Comparison of ENCODE assay signal across 8 cellular contexts in the genomic region with DNA sequence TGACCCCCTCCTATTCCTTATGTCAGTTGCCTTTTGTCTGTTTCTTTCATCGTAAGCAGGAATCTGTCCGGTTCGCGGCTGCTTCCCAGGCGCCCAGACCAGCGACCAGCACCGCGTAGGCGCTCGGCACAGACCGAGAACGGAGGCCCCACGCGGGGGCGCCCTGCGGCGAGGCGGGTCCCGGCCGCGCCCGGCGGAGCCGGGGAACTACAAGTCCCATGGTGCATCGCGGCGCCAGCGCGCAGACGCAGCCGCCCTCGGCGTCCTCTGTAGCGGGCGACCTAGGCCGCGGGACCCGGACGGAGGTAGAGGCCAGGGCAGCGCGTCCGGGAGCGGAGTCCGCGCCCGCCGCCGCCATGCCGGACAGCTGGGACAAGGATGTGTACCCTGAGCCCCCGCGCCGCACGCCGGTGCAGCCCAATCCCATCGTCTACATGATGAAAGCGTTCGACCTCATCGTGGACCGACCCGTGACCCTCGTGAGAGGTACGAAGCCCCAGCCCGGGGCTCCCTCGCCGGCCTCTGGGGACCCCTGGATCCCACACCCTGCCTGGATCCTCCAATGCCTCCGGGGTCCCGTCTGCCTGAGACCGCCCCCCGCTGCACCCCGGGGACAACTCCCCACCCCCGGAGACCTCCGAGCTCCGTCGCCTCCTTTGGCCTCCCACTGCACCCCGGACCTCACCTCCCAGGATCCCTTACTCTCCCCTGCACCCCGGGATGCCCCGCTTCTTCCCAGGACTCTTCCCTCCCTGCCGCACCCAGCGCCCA. TPM values are rescaled to one million over a fixed set of nuclear protein-coding genes. Genes with fewer than 3 reads are reported as not detected.
DNase-seq lines count a peak whose midpoint lies in the region; ATAC-seq and TF ChIP-seq lines count a peak whose summit lies in the region.

A gene (plus strand): TSS at position 270 of the 771 bp plus-strand sequence. CDS start 87 bp downstream, at position 357.

- peaks cover 24% of the 10 kb centered on the region for H3K4me1 ChIP-seq in stomach smooth muscle (ENCODE audit: control insufficient read depth, insufficient read depth, low read length)

- intact Hi-C loops in activated T-helper 2 cell treated with anti-CD3 and anti-CD28 coated beads, Interferon-gamma antibody, Interleukin-2, Interleukin-4, amounts not matched to agents 10 μg/mL and 5 μg/mL and 100 μg/mL, durations not matched to agents 14 hours and 24 hours and 36 hours (cut with micrococcal nuclease), result loop anchor here (1.0 kb wide), 2 partner anchors 16 to 177 kb away; a partner anchor contains a TSS

- H3K27me3 ChIP-seq in neural cell (ENCODE audit: insufficient read depth, low read depth, low read length), result no peaks in the 10 kb centered on the region
- H3K27me3 ChIP-seq in stomach smooth muscle (ENCODE audit: control insufficient read depth in 1 of 2, insufficient read depth in 2 of 2, low read length in 2 of 2), result no peaks in the 10 kb centered on the region

- H3K27me3 Mint-ChIP-seq in activated T-helper 2 cell treated with anti-CD3 and anti-CD28 coated beads, Interferon-gamma antibody, Interleukin-2, Interleukin-4, amounts not matched to agents 10 μg/mL and 5 μg/mL and 100 μg/mL, durations not matched to agents 14 hours and 24 hours and 36 hours (ENCODE audit: low read depth), result no peaks in the 10 kb centered on the region

- ATAC-seq in GM21529 (IDR thresholded peaks at IDR 0.05; ENCODE audit: unreplicated experiment), result peak; percentile 74

- H3K36me3 Mint-ChIP-seq in activated T-helper 2 cell treated with anti-CD3 and anti-CD28 coated beads, Interferon-gamma antibody, Interleukin-2, Interleukin-4, amounts not matched to agents 10 μg/mL and 5 μg/mL and 100 μg/mL, durations not matched to agents 14 hours and 24 hours and 36 hours (ENCODE audit: low read depth), result peaks cover 47% of the 10 kb centered on the region

- peak; percentile 49 for TF ChIP-seq RAD21 in neural cell (conservative IDR thresholded peaks at IDR 0.05)

- H3K9me3 Mint-ChIP-seq in activated T-helper 2 cell treated with anti-CD3 and anti-CD28 coated beads, Interferon-gamma antibody, Interleukin-2, Interleukin-4, amounts not matched to agents 10 μg/mL and 5 μg/mL and 100 μg/mL, durations not matched to agents 14 hours and 24 hours and 36 hours, result no peaks in the 10 kb centered on the region

- peak within 1 kb of the TSS; percentile 95 for H3K4me3 Mint-ChIP-seq in activated T-helper 2 cell treated with anti-CD3 and anti-CD28 coated beads, Interferon-gamma antibody, Interleukin-2, Interleukin-4, amounts not matched to agents 10 μg/mL and 5 μg/mL and 100 μg/mL, durations not matched to agents 14 hours and 24 hours and 36 hours (ENCODE audit: low read depth)

- H2AFZ ChIP-seq in neural cell (ENCODE audit: low read depth, low read length), result peak within 1 kb of the TSS; percentile 80

- DNase-seq in DMS79 (lab: John Stamatoyannopoulos, UW) (peak; percentile 33), KBM-7 (peak; percentile 86), RPMI8226 (peak; percentile 97), fibroblast of the aortic adventitia (ENCODE audit: low read depth) (peak; percentile 89)
- peak; percentile 91 for DNase-seq in activated T-helper 2 cell treated with anti-CD3 and anti-CD28 coated beads, Interferon-gamma antibody, Interleukin-2, Interleukin-4, amounts not matched to agents 10 μg/mL and 5 μg/mL and 100 μg/mL, durations not matched to agents 14 hours and 24 hours and 36 hours (ENCODE audit: low spot score)

- H4K20me1 ChIP-seq in neural cell (ENCODE audit: insufficient read depth), result no peaks in the 10 kb centered on the region

- peaks cover 26% of the 10 kb centered on the region for H3K4me1 Mint-ChIP-seq in activated T-helper 2 cell treated with anti-CD3 and anti-CD28 coated beads, Interferon-gamma antibody, Interleukin-2, Interleukin-4, amounts not matched to agents 10 μg/mL and 5 μg/mL and 100 μg/mL, durations not matched to agents 14 hours and 24 hours and 36 hours (ENCODE audit: low read depth)

- H3K36me3 ChIP-seq in neural cell (ENCODE audit: insufficient read depth, low read length) (no peaks in the 10 kb centered on the region), stomach smooth muscle (ENCODE audit: control insufficient read depth in 2 of 2, insufficient read depth in 2 of 2, low read length in 2 of 2) (peaks cover 14 to 18% of the 10 kb centered on the region in 2 donors)

- in situ Hi-C loops in KBM-7 (cut with MboI; ENCODE audit: low pct_unique_long_range_greater_than_20kb, low sequenced_read_pairs), result no loop called here

- H3K9ac ChIP-seq in neural cell (ENCODE audit: low read length) (peak within 1 kb of the TSS; percentile 96), stomach smooth muscle (ENCODE audit: low read length in 2 of 2) (peak within 1 kb of the TSS; percentile 90)

- peak within 1 kb of the TSS; percentile 67 for H3K27ac ChIP-seq in neural cell (ENCODE audit: low read length)
- peak within 1 kb of the TSS; percentile 87 for H3K27ac ChIP-seq in stomach smooth muscle (ENCODE audit: low read length)

- peak within 1 kb of the TSS; percentile 89 for H3K27ac Mint-ChIP-seq in activated T-helper 2 cell treated with anti-CD3 and anti-CD28 coated beads, Interferon-gamma antibody, Interleukin-2, Interleukin-4, amounts not matched to agents 10 μg/mL and 5 μg/mL and 100 μg/mL, durations not matched to agents 14 hours and 24 hours and 36 hours

- no peaks in the 10 kb centered on the region for H3K9me2 ChIP-seq in neural cell (ENCODE audit: insufficient read depth, low read length)

- H3K9me3 ChIP-seq in neural cell (ENCODE audit: low read length) (no peaks in the 10 kb centered on the region), stomach smooth muscle (ENCODE audit: control insufficient read depth in 2 of 2, low read length in 2 of 2) (no peaks in the 10 kb centered on the region)

- no peaks in the 10 kb centered on the region for H3F3A ChIP-seq in neural cell (ENCODE audit: insufficient read depth, low read length, poor library complexity, severe bottlenecking)

- peak within 1 kb of the TSS; percentile 65 for H3K4me2 ChIP-seq in neural cell (ENCODE audit: low read length)

- TF ChIP-seq CTCF in fibroblast of the aortic adventitia (IDR thresholded peaks at IDR 0.05; ENCODE audit: insufficient read depth, low read length) (peak; percentile 40), neural cell (IDR thresholded peaks at IDR 0.05; ENCODE audit: poor library complexity, severe bottlenecking) (peak; percentile 86)

- H3K4me3 ChIP-seq in fibroblast of the aortic adventitia (ENCODE audit: low read depth, low read length) (peak within 1 kb of the TSS; percentile 85), neural cell (ENCODE audit: low read length) (peak within 1 kb of the TSS; percentile 97), stomach smooth muscle (ENCODE audit: low read length in 2 of 2) (peak within 1 kb of the TSS; percentile 79 to 86)

- TF ChIP-seq EP300 in neural cell (conservative IDR thresholded peaks at IDR 0.05; ENCODE audit: poor library complexity, severe bottlenecking), result peak; percentile 27

- peaks cover 13% of the 10 kb centered on the region for H3K79me2 ChIP-seq in neural cell (replicated peaks; ENCODE audit: insufficient read depth, low read length)

TF ChIP-seq in neural cell, 6 proteins besides CTCF, POLR2A, EP300 and RAD21:
- TF ChIP-seq POLR2AphosphoS5 (IDR thresholded peaks at IDR 0.05), result peak; percentile 87
- TF ChIP-seq SMC3 (conservative IDR thresholded peaks at IDR 0.05; ENCODE audit: poor library complexity), result peak; percentile 72
- TF ChIP-seq, protein P1, sequence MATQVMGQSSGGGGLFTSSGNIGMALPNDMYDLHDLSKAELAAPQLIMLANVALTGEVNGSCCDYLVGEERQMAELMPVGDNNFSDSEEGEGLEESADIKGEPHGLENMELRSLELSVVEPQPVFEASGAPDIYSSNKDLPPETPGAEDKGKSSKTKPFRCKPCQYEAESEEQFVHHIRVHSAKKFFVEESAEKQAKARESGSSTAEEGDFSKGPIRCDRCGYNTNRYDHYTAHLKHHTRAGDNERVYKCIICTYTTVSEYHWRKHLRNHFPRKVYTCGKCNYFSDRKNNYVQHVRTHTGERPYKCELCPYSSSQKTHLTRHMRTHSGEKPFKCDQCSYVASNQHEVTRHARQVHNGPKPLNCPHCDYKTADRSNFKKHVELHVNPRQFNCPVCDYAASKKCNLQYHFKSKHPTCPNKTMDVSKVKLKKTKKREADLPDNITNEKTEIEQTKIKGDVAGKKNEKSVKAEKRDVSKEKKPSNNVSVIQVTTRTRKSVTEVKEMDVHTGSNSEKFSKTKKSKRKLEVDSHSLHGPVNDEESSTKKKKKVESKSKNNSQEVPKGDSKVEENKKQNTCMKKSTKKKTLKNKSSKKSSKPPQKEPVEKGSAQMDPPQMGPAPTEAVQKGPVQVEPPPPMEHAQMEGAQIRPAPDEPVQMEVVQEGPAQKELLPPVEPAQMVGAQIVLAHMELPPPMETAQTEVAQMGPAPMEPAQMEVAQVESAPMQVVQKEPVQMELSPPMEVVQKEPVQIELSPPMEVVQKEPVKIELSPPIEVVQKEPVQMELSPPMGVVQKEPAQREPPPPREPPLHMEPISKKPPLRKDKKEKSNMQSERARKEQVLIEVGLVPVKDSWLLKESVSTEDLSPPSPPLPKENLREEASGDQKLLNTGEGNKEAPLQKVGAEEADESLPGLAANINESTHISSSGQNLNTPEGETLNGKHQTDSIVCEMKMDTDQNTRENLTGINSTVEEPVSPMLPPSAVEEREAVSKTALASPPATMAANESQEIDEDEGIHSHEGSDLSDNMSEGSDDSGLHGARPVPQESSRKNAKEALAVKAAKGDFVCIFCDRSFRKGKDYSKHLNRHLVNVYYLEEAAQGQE (IDR thresholded peaks at IDR 0.05; ENCODE audit: borderline replicate concordance), result peak; percentile 57
- TF ChIP-seq EZH2 (IDR thresholded peaks at IDR 0.05; ENCODE audit: borderline replicate concordance, insufficient read depth, low read length, poor library complexity, severe bottlenecking), result no peak
- no peak for TF ChIP-seq TAF1 (IDR thresholded peaks at IDR 0.05; ENCODE audit: low read depth)
- peak; percentile 73 for TF ChIP-seq MXI1 (conservative IDR thresholded peaks at IDR 0.05; ENCODE audit: poor library complexity, severe bottlenecking)
TF ChIP-seq in neural cell: peak in this region for 4.

RNA-seq across cellular contexts. Expression of the gene that starts here (rescaled TPM):
- total RNA-seq in activated T-helper 2 cell treated with anti-CD3 and anti-CD28 coated beads, Interferon-gamma antibody, Interleukin-2, Interleukin-4, amounts not matched to agents 10 μg/mL and 5 μg/mL and 100 μg/mL, durations not matched to agents 14 hours and 24 hours and 36 hours, result 132 TPM in 2 replicates
- 56.1 and 105 TPM in 2 replicates for total RNA-seq in fibroblast of the aortic adventitia (ENCODE audit: low replicate concordance)
- 215 and 217 TPM in 2 replicates for polyA plus RNA-seq in neural cell
- 76.4 and 95.6 TPM in 2 replicates for polyA minus RNA-seq in neural cell

Comparison
In these comparisons a context has a peak if more than half of its experiments do, and no peak if none do; other contexts are left out.
1. Peak in every context shown above with its lines: DNase-seq, ATAC-seq, H3K4me3 ChIP-seq and H3K27ac ChIP-seq.
2. DNase-seq: peak in every context shown above with its lines; median percentile 97 in RPMI8226; 91 in activated T-helper 2 cell treated with anti-CD3 and anti-CD28 coated beads, Interferon-gamma antibody, Interleukin-2, Interleukin-4, amounts not matched to agents 10 μg/mL and 5 μg/mL and 100 μg/mL, durations not matched to agents 14 hours and 24 hours and 36 hours; 89 in fibroblast of the aortic adventitia; 86 in KBM-7; 33 in DMS79.